ENCODE assay signal across 14 cellular contexts in the genomic region with DNA sequence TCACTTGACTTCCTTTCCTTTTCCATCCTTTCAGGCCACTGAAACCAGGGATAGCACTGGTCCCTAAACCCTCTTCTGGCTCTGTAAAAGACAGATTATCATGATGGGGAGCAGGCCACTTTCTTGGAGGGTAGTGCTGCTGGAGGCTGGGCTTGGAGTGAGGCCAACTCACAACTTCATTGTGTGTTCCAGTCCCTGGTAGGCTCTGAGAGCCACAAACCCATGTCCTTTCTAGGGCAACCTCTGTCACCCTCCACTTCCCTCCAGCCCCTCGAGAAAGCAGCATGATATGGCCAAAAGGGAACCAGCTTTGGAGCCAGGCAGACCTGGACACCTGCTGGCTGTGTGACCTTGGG. TPM values are rescaled to one million over a fixed set of nuclear protein-coding genes. Genes with fewer than 3 reads are reported as not detected.
DNase-seq lines count a peak whose midpoint lies in the region; FAIRE-seq and TF ChIP-seq lines count a peak whose summit lies in the region.
"Had no signal": no experiment of that assay in that cellular context is flagged by ENCODE, and none has a peak within 500 bp of the region (broad histone marks: within the 10 kb centered on the region; RNA-seq: fewer than 3 reads in every experiment).

No MANE protein-coding gene starts in this region.

- no peak for FAIRE-seq in RCC 7860 (lab: Jason Lieb, UNC)

- H3K79me2 ChIP-seq in Loucy (ENCODE audit: insufficient read depth, low read length), result peaks cover 49% of the 10 kb centered on the region

- H3K36me3 Mint-ChIP-seq in CD4-positive, alpha-beta memory T cell, result peaks cover 11 to 12% of the 10 kb centered on the region in 2 donors
- H3K36me3 Mint-ChIP-seq in brain (peaks cover 11% of the 10 kb centered on the region), nephron (ENCODE audit: low read depth) (peaks cover 20% of the 10 kb centered on the region)

- no peaks in the 10 kb centered on the region for H3K27me3 Mint-ChIP-seq in CD4-positive, alpha-beta memory T cell
- H3K27me3 Mint-ChIP-seq in brain, result peaks cover 22% of the 10 kb centered on the region
- H3K27me3 Mint-ChIP-seq in nephron (ENCODE audit: low read depth), result no peaks in the 10 kb centered on the region

- TF ChIP-seq CTCF in Loucy (conservative IDR thresholded peaks at IDR 0.05; ENCODE audit: low read length), result no peak
- no peak for TF ChIP-seq CTCF in brain (conservative IDR thresholded peaks at IDR 0.05)
- TF ChIP-seq CTCF in nephron (IDR thresholded peaks at IDR 0.05; ENCODE audit: unreplicated experiment in 3 of 3), result no peak

- H3K9me2 ChIP-seq in Loucy (replicated peaks; ENCODE audit: low read depth, low read length), result no peaks in the 10 kb centered on the region

- H3K4me2 ChIP-seq in Loucy (ENCODE audit: low read depth, low read length, poor library complexity, severe bottlenecking), result peak overlapping the region; percentile 88

- POLR2A ChIA-PET in CD4-positive, alpha-beta memory T cell (lab: Charles Lee; ENCODE audit: partially characterized antibody), result interaction anchor here (1.4 to 5.9 kb wide), 7 partner anchors 26 to 100 kb away, joined by 7 to 89 read pairs (median 21); a partner anchor contains a TSS

- CTCF ChIA-PET in CD4-positive, alpha-beta memory T cell (lab: Charles Lee; ENCODE audit: partially characterized antibody), result interaction anchor here (1.1 to 10.1 kb wide), 19 partner anchors 8 to 503 kb away, joined by 4 to 442 read pairs (median 10); a partner anchor contains a TSS

- H3F3A ChIP-seq in Loucy (ENCODE audit: low read depth), result no peaks in the 10 kb centered on the region

- H3K4me1 Mint-ChIP-seq in CD4-positive, alpha-beta memory T cell, result peaks cover 28 to 56% (median 40%) of the 10 kb centered on the region in 4 donors
- H3K4me1 Mint-ChIP-seq in brain (peaks cover 63% of the 10 kb centered on the region), nephron (peaks cover 40% of the 10 kb centered on the region)

- H3K9ac ChIP-seq in Loucy (ENCODE audit: low read depth, low read length, poor library complexity, severe bottlenecking), result peak overlapping the region; percentile 97

- peaks cover 25% of the 10 kb centered on the region for H4K20me1 ChIP-seq in Loucy (ENCODE audit: insufficient read depth, low read length, poor library complexity, severe bottlenecking)

- no peak for DNase-seq in CD4-positive, alpha-beta memory T cell
- DNase-seq in RCC 7860 (ENCODE audit: low spot score), result no peak
- DNase-seq in HK-2 (ENCODE audit: unreplicated experiment), result no peak
- DNase-seq in stimulated activated CD4-positive, alpha-beta T cell treated with anti-CD3 and anti-CD28 coated beads, Interleukin-4, amount 100 ng/mL, for 4 hours, result no peak
- no peak for DNase-seq in AG20443 (ENCODE audit: low spot score)
- DNase-seq: activated T-cell treated with anti-CD3 and anti-CD28 coated beads, Interleukin-2, amount 50 U/mL, for 4 hours; NCI-H1048; NCI-H774; retina had no signal

- H3K4me1 ChIP-seq in CD4-positive, alpha-beta memory T cell (ENCODE audit: insufficient read depth, low read length), result peaks cover 39% of the 10 kb centered on the region
- H3K4me1 ChIP-seq in Loucy (ENCODE audit: insufficient read depth, low read length, poor library complexity, severe bottlenecking), result peaks cover 45% of the 10 kb centered on the region

- H3K36me3 ChIP-seq in CD4-positive, alpha-beta memory T cell (ENCODE audit: insufficient read depth, low read length), result peaks cover 6% of the 10 kb centered on the region
- no peaks in the 10 kb centered on the region for H3K36me3 ChIP-seq in Loucy (ENCODE audit: insufficient read depth, low read length)
- H3K36me3 ChIP-seq: vagina had no signal

- H3K9me3 Mint-ChIP-seq in CD4-positive, alpha-beta memory T cell, result peaks cover 0 to 4% (median 0%) of the 10 kb centered on the region in 8 donors
- no peaks in the 10 kb centered on the region for H3K9me3 Mint-ChIP-seq in brain
- H3K9me3 Mint-ChIP-seq in nephron, result no peaks in the 10 kb centered on the region
- H3K9me3 Mint-ChIP-seq: activated T-cell treated with anti-CD3 and anti-CD28 coated beads, Interleukin-2, amount 50 U/mL, for 4 hours had no signal

- H3K27ac ChIP-seq in CD4-positive, alpha-beta memory T cell (ENCODE audit: low read depth, low read length), result peak overlapping the region; percentile 44

- peak overlapping the region in 5 of 7 donors; percentile 4 to 92 (median 57) for H3K27ac Mint-ChIP-seq in CD4-positive, alpha-beta memory T cell
- peak overlapping the region; percentile 77 to 99 (median 98) for H3K27ac Mint-ChIP-seq in brain
- peak overlapping the region; percentile 84 to 99 (median 97) for H3K27ac Mint-ChIP-seq in nephron

- intact Hi-C loops in CD4-positive, alpha-beta memory T cell (cut with micrococcal nuclease), result no loop called here

- H3K9me3 ChIP-seq in CD4-positive, alpha-beta memory T cell (ENCODE audit: control insufficient read depth in 1 of 2, low read length in 2 of 2), result no peaks in the 10 kb centered on the region
- no peaks in the 10 kb centered on the region for H3K9me3 ChIP-seq in Loucy (ENCODE audit: insufficient read depth, low read depth, low read length)
- H3K9me3 ChIP-seq: left lung, vagina had no signal

- no peak overlapping the region for H2AFZ ChIP-seq in Loucy (ENCODE audit: low read length)

- H3K4me3 Mint-ChIP-seq in CD4-positive, alpha-beta memory T cell, result peak overlapping the region in 2 of 8 donors; percentile 5 to 35
- H3K4me3 Mint-ChIP-seq in brain (peak overlapping the region in 3 of 5 experiments; percentile 48 to 95 (median 80)), nephron (peak overlapping the region; percentile 64 to 100 (median 93))
- H3K4me3 Mint-ChIP-seq: activated T-cell treated with anti-CD3 and anti-CD28 coated beads, Interleukin-2, amount 50 U/mL, for 4 hours had no signal

- H3K4me3 ChIP-seq in CD4-positive, alpha-beta memory T cell (ENCODE audit: low read length in 2 of 2), result no peak overlapping the region
- H3K4me3 ChIP-seq in Loucy (ENCODE audit: low read length, poor library complexity, severe bottlenecking), result peak overlapping the region; percentile 5
- H3K4me3 ChIP-seq: left lung, vagina had no signal

- no peaks in the 10 kb centered on the region for H3K27me3 ChIP-seq in CD4-positive, alpha-beta memory T cell (ENCODE audit: insufficient read depth, low read length)
- H3K27me3 ChIP-seq in Loucy (ENCODE audit: insufficient read depth, low read length, poor library complexity, severe bottlenecking), result peaks cover 5% of the 10 kb centered on the region
- H3K27me3 ChIP-seq: left lung, vagina had no signal

RNA-seq across cellular contexts. Expression of a gene that starts 2.3 kb away (rescaled TPM):
- total RNA-seq in CD4-positive, alpha-beta memory T cell, result 10 to 100 TPM; 42.1 to 43.9 TPM
- polyA plus RNA-seq in CD4-positive, alpha-beta memory T cell, result 10 to 100 TPM; 24.5 to 30.2 TPM
- 70.0 TPM for polyA plus RNA-seq in brain (ENCODE audit: insufficient read depth, low read depth, low replicate concordance)

RNA-seq across cellular contexts. Expression of a gene that starts 2.4 kb away (rescaled TPM):
- total RNA-seq in CD4-positive, alpha-beta memory T cell, result 100 to 1,000 TPM; 156 to 169 TPM
- 100 to 1,000 TPM; 121 to 141 TPM for polyA plus RNA-seq in CD4-positive, alpha-beta memory T cell
- 255 TPM for polyA plus RNA-seq in brain (ENCODE audit: insufficient read depth, low read depth, low replicate concordance)

RNA-seq across cellular contexts. Expression of a gene that starts 26.3 kb away (rescaled TPM):
- total RNA-seq in CD4-positive, alpha-beta memory T cell, result 10 to 100 TPM; 40.1 to 42.6 TPM
- 10 to 100 TPM; 49.2 to 95.7 TPM for polyA plus RNA-seq in CD4-positive, alpha-beta memory T cell
- 35.7 TPM for polyA plus RNA-seq in brain (ENCODE audit: insufficient read depth, low read depth, low replicate concordance)

RNA-seq across cellular contexts. Expression of a gene that starts 26.8 kb away (rescaled TPM):
- total RNA-seq in CD4-positive, alpha-beta memory T cell, result 10 to 100 TPM; 61.2 to 62.5 TPM
- polyA plus RNA-seq in CD4-positive, alpha-beta memory T cell, result 10 to 100 TPM; 49.0 to 59.2 TPM
- 26.1 TPM for polyA plus RNA-seq in brain (ENCODE audit: insufficient read depth, low read depth, low replicate concordance)

RNA-seq across cellular contexts. Expression of a gene that starts 40.2 kb away (rescaled TPM):
- total RNA-seq in CD4-positive, alpha-beta memory T cell, result under 1 TPM; 0.38 to 0.44 TPM
- not detected for polyA plus RNA-seq in CD4-positive, alpha-beta memory T cell
- polyA plus RNA-seq in brain (ENCODE audit: insufficient read depth, low read depth, low replicate concordance), result 1.0 TPM
